1 cellular context compared by ENCODE assay signal in the genomic region with DNA sequence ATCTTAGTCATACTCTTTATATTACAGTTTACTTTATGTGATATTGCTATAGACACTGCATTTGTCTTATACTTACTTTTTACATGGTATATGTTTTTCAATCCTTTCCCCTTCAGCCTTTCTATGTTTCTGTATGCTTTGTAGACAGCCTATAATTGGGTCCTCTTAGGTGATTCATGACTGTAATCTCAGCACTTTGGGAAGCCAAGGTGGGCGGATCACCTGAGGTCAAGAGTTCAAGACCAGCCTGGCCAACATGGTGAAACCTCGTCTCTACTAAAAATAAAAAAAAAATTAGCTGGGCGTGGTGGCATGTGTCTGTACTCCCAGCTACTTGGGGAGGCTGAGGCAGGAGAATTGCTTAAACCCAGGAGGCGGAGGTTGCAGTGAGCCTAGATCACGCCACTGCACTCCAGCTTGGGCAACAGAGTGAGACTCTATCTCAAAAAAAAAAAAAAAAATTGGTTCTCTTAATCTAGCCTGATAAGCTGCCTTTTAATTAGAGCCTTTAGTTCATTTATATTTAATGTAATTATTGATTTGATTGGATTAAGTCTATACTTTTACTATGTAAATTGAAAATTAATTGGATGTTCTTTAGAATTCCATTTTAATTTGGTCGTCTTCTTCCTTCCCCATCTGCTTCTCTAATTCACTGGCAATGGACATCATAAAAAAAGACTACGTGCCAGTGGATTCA. TPM values are rescaled to one million over a fixed set of nuclear protein-coding genes. Genes with fewer than 3 reads are reported as not detected.
"Had no signal": no experiment of that assay in that cellular context is flagged by ENCODE, and none has a peak within 500 bp of the region (broad histone marks: within the 10 kb centered on the region; RNA-seq: fewer than 3 reads in every experiment).

No MANE protein-coding gene starts in this region.

RNA-seq across cellular contexts. Expression of gene BACE1, which starts 51.3 kb away (rescaled TPM):
- total RNA-seq: OCI-LY7 had no signal
